ENCODE assay signal across 9 cellular contexts in genomic region chr13:111046590-111047141, GRCh38.
DNase-seq lines count a peak whose midpoint lies in the region; ATAC-seq and TF ChIP-seq lines count a peak whose summit lies in the region.
"Had no signal": no experiment of that assay in that cellular context is flagged by ENCODE, and none has a peak within 500 bp of the region (broad histone marks: within the 10 kb centered on the region; RNA-seq: fewer than 3 reads in every experiment).

No MANE protein-coding gene starts in this region.

- peak overlapping the region; percentile 31 for H2AFZ ChIP-seq in GM23248

- H3K4me1 Mint-ChIP-seq in effector memory CD8-positive, alpha-beta T cell (ENCODE audit: low read depth in 2 of 2) = peaks cover 0 to 3% of the 10 kb centered on the region in 2 donors

- no peak overlapping the region for H3K4me3 Mint-ChIP-seq in effector memory CD8-positive, alpha-beta T cell
- H3K4me3 Mint-ChIP-seq: brain had no signal

- no peak for TF ChIP-seq EP300 in sigmoid colon (IDR thresholded peaks at IDR 0.05)

- 22 to 25% methylated on average over 9 of the region's 9 CpGs for WGBS in GM23248 (ENCODE audit: low coverage in 1 of 2, low lambda C conversion rate in 2 of 2, missing lambda C conversion rate in 2 of 2), 2 experiments
- WGBS in sigmoid colon, 2 donors = 65 to 74% methylated on average over 9 of the region's 9 CpGs

- no peaks in the 10 kb centered on the region for H3K9me2 ChIP-seq in GM23248 (ENCODE audit: insufficient read depth)

- no peaks in the 10 kb centered on the region for H3K36me3 Mint-ChIP-seq in effector memory CD8-positive, alpha-beta T cell (ENCODE audit: insufficient read depth)
- H3K36me3 Mint-ChIP-seq: brain had no signal

- H3K36me3 ChIP-seq in GM23248 (ENCODE audit: low read depth) (no peaks in the 10 kb centered on the region), left lung (no peaks in the 10 kb centered on the region), sigmoid colon (no peaks in the 10 kb centered on the region)

- H3K4me1 ChIP-seq in GM23248 (ENCODE audit: insufficient read depth) (peaks cover 6% of the 10 kb centered on the region), left lung (no peaks in the 10 kb centered on the region), sigmoid colon (peaks cover 0 to 6% (median 0%) of the 10 kb centered on the region in 4 donors)

- DNase-seq in GM12864 (ENCODE audit: low read depth) = no peak
- peak; percentile 64 for DNase-seq in GM23248
- peak; percentile 39 for DNase-seq in RPMI7951 (ENCODE audit: low read depth)
- DNase-seq in left lung = peak in 1 of 2 donors; percentile 60
- no peak for DNase-seq in sigmoid colon
- DNase-seq in islet precursor cell = no peak
- DNase-seq in effector memory CD8-positive, alpha-beta T cell = no peak
- DNase-seq in stimulated activated CD4-positive, alpha-beta T cell treated with anti-CD3 and anti-CD28 coated beads, Interleukin-2, amount 100 ng/mL, for 48 hours = no peak

- no peak overlapping the region for H3K27ac Mint-ChIP-seq in effector memory CD8-positive, alpha-beta T cell

- intact Hi-C loops in left lung (cut with DNase I) (no loop called here), sigmoid colon (cut with DNase I) (loop anchor here (10.0 kb wide), 1 partner anchor 452 kb away; no protein-coding TSS in a partner anchor)

- H3K9me3 ChIP-seq in GM23248 (ENCODE audit: low read depth) = no peaks in the 10 kb centered on the region
- no peaks in the 10 kb centered on the region for H3K9me3 ChIP-seq in left lung
- no peaks in the 10 kb centered on the region for H3K9me3 ChIP-seq in sigmoid colon

- no peaks in the 10 kb centered on the region for H3F3A ChIP-seq in GM23248 (ENCODE audit: insufficient read depth)

- H3K4me3 ChIP-seq in GM12864 (ENCODE audit: low read depth, low read length) = no peak overlapping the region
- no peak overlapping the region for H3K4me3 ChIP-seq in GM23248
- no peak overlapping the region for H3K4me3 ChIP-seq in left lung
- H3K4me3 ChIP-seq in sigmoid colon = no peak overlapping the region

- H3K27me3 ChIP-seq in GM23248 (replicated peaks; ENCODE audit: insufficient read depth) (no peaks in the 10 kb centered on the region), left lung (peaks cover 0 to 5% of the 10 kb centered on the region in 2 donors), sigmoid colon (no peaks in the 10 kb centered on the region)

- peak; percentile 47 for TF ChIP-seq CTCF in GM12864 (IDR thresholded peaks at IDR 0.05; ENCODE audit: low read depth, low read length, missing control alignments)
- TF ChIP-seq CTCF in left lung (IDR thresholded peaks at IDR 0.05) = peak in 1 of 2 donors; percentile 28
- no peak for TF ChIP-seq CTCF in sigmoid colon (IDR thresholded peaks at IDR 0.05)

- TF ChIP-seq POLR2A in sigmoid colon (IDR thresholded peaks at IDR 0.05) = no peak

- H3K9me3 Mint-ChIP-seq in effector memory CD8-positive, alpha-beta T cell = no peaks in the 10 kb centered on the region

- H3K79me2 ChIP-seq in GM23248 (ENCODE audit: insufficient read depth) = no peaks in the 10 kb centered on the region

- no peak overlapping the region for H3K9ac ChIP-seq in GM23248

- in situ Hi-C loops in GM23248 (cut with MboI) = loop anchor here (10.0 kb wide), 1 partner anchor 102 kb away; no protein-coding TSS in a partner anchor

- H4K20me1 ChIP-seq in GM23248 (ENCODE audit: insufficient read depth) = no peaks in the 10 kb centered on the region

- H3K27ac ChIP-seq in GM23248 (no peak overlapping the region), left lung (no peak overlapping the region), sigmoid colon (peak overlapping the region in 1 of 4 donors; percentile 0)

- H3K4me2 ChIP-seq in GM23248 (ENCODE audit: unreplicated experiment) = no peak overlapping the region

- ATAC-seq in left lung = peak; percentile 47
- no peak for ATAC-seq in effector memory CD8-positive, alpha-beta T cell (replicated peaks)

- peaks cover 35 to 50% of the 10 kb centered on the region in 2 donors for H3K27me3 Mint-ChIP-seq in effector memory CD8-positive, alpha-beta T cell

Comparison
In these comparisons a context has a peak if more than half of its experiments do, and no peak if none do; other contexts are left out.
1. DNase-seq: peak in GM23248 (single experiment) and RPMI7951 (single experiment); none in GM12864 (single experiment), sigmoid colon (single experiment), islet precursor cell (single experiment), effector memory CD8-positive, alpha-beta T cell (0 of 3) and stimulated activated CD4-positive, alpha-beta T cell treated with anti-CD3 and anti-CD28 coated beads, Interleukin-2, amount 100 ng/mL, for 48 hours (0 of 2).